Comparison of ENCODE assay signal across 8 cellular contexts in the genomic region with DNA sequence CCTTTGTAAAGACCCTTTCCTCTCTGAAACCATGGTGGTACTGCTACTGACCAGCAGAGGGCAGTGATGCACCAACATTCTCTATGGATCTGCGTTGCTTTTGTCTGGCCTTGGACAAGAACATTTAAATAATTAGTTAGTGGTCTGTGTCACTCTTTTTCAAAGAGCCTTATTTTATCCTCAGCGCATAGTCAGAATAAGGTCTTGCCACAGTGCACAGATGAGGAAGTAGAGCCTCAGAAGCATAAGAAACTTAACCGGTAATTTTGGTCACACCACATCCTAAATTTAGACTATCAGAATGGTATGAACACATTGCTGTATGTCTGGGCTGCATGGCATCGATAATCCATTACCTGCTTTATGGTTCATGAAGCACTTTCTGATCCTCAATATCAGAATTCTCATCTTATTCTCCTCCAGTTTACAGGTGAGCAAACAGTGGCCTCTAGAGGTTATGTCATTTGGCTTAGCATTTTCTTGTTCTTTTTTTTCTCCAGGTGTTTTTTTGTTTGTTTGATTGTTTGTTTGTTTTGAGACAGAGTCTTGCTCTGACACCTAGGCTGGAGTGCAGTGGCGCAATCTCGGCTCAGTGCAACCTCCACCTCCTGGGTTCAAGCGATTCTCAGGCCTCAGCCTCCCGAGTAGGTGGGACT. TPM values are rescaled to one million over a fixed set of nuclear protein-coding genes. Genes with fewer than 3 reads are reported as not detected.
DNase-seq lines count a peak whose midpoint lies in the region; ATAC-seq and TF ChIP-seq lines count a peak whose summit lies in the region.

No MANE protein-coding gene starts in this region.

- peak overlapping the region in 5 of 7 donors; percentile 10 to 73 (median 60) for H3K27ac Mint-ChIP-seq in CD14-positive monocyte

- peaks cover 0 to 3% (median 0%) of the 10 kb centered on the region in 7 donors for H3K9me3 Mint-ChIP-seq in CD14-positive monocyte

- TF ChIP-seq CTCF in CD14-positive monocyte (IDR thresholded peaks at IDR 0.05) (peak; percentile 90), lung (IDR thresholded peaks at IDR 0.05; ENCODE audit: control extremely low read depth, extremely low read depth) (peak; percentile 87)

- no peaks in the 10 kb centered on the region for H3K9me3 ChIP-seq in lung (ENCODE audit: control insufficient read depth in 2 of 2, insufficient read depth in 1 of 2, low read length in 1 of 2)

- peak; percentile 61 for DNase-seq in CD14-positive monocyte (ENCODE audit: low spot score)
- peak; percentile 53 for DNase-seq in GM19240 (ENCODE audit: insufficient read length, low spot score)
- DNase-seq in NCI-H69 (lab: John Stamatoyannopoulos, UW), result peak; percentile 74
- DNase-seq in activated CD4-positive, alpha-beta T cell treated with anti-CD3 and anti-CD28 coated beads for 48 hours, result peak; percentile 71
- DNase-seq in dermis blood vessel endothelial cell, result peak; percentile 89
- peak; percentile 66 for DNase-seq in lung (ENCODE audit: low spot score)
- peak; percentile 9 for DNase-seq in stimulated activated CD8-positive, alpha-beta memory T cell treated with anti-CD3 and anti-CD28 coated beads, Interleukin-15, amount 100 ng/mL, for 24 hours (ENCODE audit: low read depth)

- H3K27me3 ChIP-seq in lung (ENCODE audit: control insufficient read depth, insufficient read depth), result no peaks in the 10 kb centered on the region

- no peaks in the 10 kb centered on the region for H3K27me3 Mint-ChIP-seq in CD14-positive monocyte (ENCODE audit: low read depth in 3 of 3)

- 46 to 52% methylated on average over 8 of the region's 8 CpGs for WGBS in lung, 2 donors

- H3K27ac ChIP-seq in lung (ENCODE audit: low read depth in 1 of 2, low read length in 1 of 2), result no peak overlapping the region

- intact Hi-C loops in CD14-positive monocyte (cut with micrococcal nuclease), result loop anchor here (2.0 to 10.0 kb wide), 5 partner anchors 144 to 332 kb away; no protein-coding TSS in a partner anchor

- H3K36me3 Mint-ChIP-seq in CD14-positive monocyte, result no peaks in the 10 kb centered on the region

- no peak overlapping the region for H3K4me3 ChIP-seq in lung

- ATAC-seq in HG03354 (IDR thresholded peaks at IDR 0.05; ENCODE audit: poor library complexity, severe bottlenecking, unreplicated experiment) (peak; percentile 88), lung (ENCODE audit: insufficient read depth, low FRiP score) (peak; percentile 64)

- H3K36me3 ChIP-seq in lung (ENCODE audit: control insufficient read depth in 2 of 2, insufficient read depth in 2 of 2, low read length in 2 of 2), result no peaks in the 10 kb centered on the region

- H3K4me3 Mint-ChIP-seq in CD14-positive monocyte, result no peak overlapping the region

- peaks cover 29% of the 10 kb centered on the region for H3K4me1 Mint-ChIP-seq in CD14-positive monocyte

- no peaks in the 10 kb centered on the region for H3K4me1 ChIP-seq in lung (ENCODE audit: control insufficient read depth in 2 of 2, insufficient read depth in 2 of 2, low read length in 2 of 2)

RNA-seq across cellular contexts. Expression of a gene that starts 23.7 kb away (rescaled TPM):
- polyA plus RNA-seq in CD14-positive monocyte, result under 1 TPM; 0.47 to 0.97 TPM
- total RNA-seq in dermis blood vessel endothelial cell, result 8.2 and 10.2 TPM in 2 replicates
- total RNA-seq in lung, result 10 to 100 TPM; 15.7 to 43.1 TPM
- 1 to 10 TPM; 5.4 to 5.8 TPM for polyA plus RNA-seq in lung

RNA-seq across cellular contexts. Expression of a gene that starts 52.1 kb away (rescaled TPM):
- 10 to 100 TPM in 1 of 2 donors, 1 to 10 TPM in 1; 9.3 to 10.6 TPM for polyA plus RNA-seq in CD14-positive monocyte
- 12.6 and 23.5 TPM in 2 replicates for total RNA-seq in dermis blood vessel endothelial cell
- 10 to 100 TPM; 23.3 to 30.5 TPM for total RNA-seq in lung
- 10 to 100 TPM; 15.4 to 24.6 TPM for polyA plus RNA-seq in lung

Comparison
In these comparisons a context has a peak if more than half of its experiments do, and no peak if none do; other contexts are left out.
1. DNase-seq: peak in every context shown above with its lines; median percentile 89 in dermis blood vessel endothelial cell; 74 in NCI-H69; 71 in activated CD4-positive, alpha-beta T cell treated with anti-CD3 and anti-CD28 coated beads for 48 hours; 66 in lung; 61 in CD14-positive monocyte; 53 in GM19240; 9 in stimulated activated CD8-positive, alpha-beta memory T cell treated with anti-CD3 and anti-CD28 coated beads, Interleukin-15, amount 100 ng/mL, for 24 hours.